In the genomic region with DNA sequence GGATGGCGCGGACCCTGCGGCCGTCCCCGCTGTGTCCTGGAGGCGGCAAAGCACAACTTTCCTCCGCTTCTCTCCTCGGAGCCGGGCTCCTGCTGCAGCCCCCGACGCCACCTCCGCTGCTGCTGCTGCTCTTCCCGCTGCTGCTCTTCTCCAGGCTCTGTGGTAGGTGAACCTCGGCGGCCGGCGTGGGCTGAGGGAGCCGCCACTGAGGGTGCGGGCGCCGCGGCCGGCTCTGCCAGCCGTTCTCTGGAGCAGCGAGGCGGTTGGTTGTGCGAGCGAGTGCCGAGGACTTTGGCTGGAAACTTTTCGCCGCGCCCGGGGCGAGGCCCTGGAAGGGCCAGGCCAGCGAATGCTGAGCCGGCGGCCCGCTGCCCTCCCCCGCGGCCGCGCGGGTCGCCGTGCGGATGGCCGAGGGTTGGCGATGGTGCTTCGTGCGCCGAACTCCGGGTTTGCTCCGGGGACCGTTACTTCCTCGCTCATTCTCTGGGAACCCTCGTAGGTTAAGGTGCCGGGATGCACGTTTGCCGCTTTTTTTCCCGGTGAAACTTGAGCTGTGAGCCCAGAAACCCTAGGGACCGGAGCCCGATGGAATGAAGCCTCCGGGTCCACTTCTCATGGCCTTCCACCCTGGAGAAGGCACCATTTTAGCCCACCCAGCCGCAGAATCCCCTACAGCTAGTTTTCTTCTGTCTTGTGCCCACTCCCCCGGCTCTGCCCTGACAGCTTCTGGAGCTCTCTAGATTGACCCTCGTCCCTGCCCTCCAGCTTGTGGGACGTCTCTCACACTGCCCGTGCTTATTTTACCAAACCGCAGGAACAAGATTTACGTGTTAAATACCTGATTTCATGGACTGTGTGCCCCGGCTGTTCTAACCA, we compare ENCODE assay signal across 8 cellular contexts. TPM values are rescaled to one million over a fixed set of nuclear protein-coding genes. Genes with fewer than 3 reads are reported as not detected.
DNase-seq lines count a peak whose midpoint lies in the region; ATAC-seq and TF ChIP-seq lines count a peak whose summit lies in the region.

No MANE protein-coding gene starts in this region.

- peaks cover 37% of the 10 kb centered on the region for H3K27me3 Mint-ChIP-seq in CD4-positive, alpha-beta T cell

- H3K27ac ChIP-seq in CD4-positive, alpha-beta T cell (ENCODE audit: low read depth, low read length): no peak overlapping the region
- H3K27ac ChIP-seq in cardiac muscle cell (peak overlapping the region; percentile 91), ovary (peak overlapping the region; percentile 88 to 90)

- no peaks in the 10 kb centered on the region for H3K36me3 ChIP-seq in cardiac muscle cell
- no peaks in the 10 kb centered on the region for H3K36me3 ChIP-seq in ovary

- peak overlapping the region; percentile 69 for H3K4me3 ChIP-seq in cardiac muscle cell
- H3K4me3 ChIP-seq in ovary: peak overlapping the region; percentile 94

- peaks cover 18% of the 10 kb centered on the region for H3K27me3 ChIP-seq in CD4-positive, alpha-beta T cell (ENCODE audit: control insufficient read depth, insufficient read depth, low read length)
- H3K27me3 ChIP-seq in cardiac muscle cell (no peaks in the 10 kb centered on the region), ovary (no peaks in the 10 kb centered on the region)

- H3K9me3 Mint-ChIP-seq in CD4-positive, alpha-beta T cell: no peaks in the 10 kb centered on the region

- H3K4me1 ChIP-seq in cardiac muscle cell (ENCODE audit: low read depth) (peaks cover 28% of the 10 kb centered on the region), ovary (ENCODE audit: insufficient read depth) (peaks cover 3% of the 10 kb centered on the region)

- H3K4me3 Mint-ChIP-seq in CD4-positive, alpha-beta T cell: peak overlapping the region; percentile 92

- TF ChIP-seq POLR2A in ovary (IDR thresholded peaks at IDR 0.05): no peak

- no peak for TF ChIP-seq CTCF in CD4-positive, alpha-beta T cell (IDR thresholded peaks at IDR 0.05)
- TF ChIP-seq CTCF in cardiac muscle cell (IDR thresholded peaks at IDR 0.05; ENCODE audit: low read depth, low read length) (no peak), ovary (IDR thresholded peaks at IDR 0.05) (no peak)

- WGBS in ovary, 3 donors: 0 to 1% (median 1%) methylated on average over 37 to 71 of the region's 71 CpGs

- intact Hi-C loops in CD4-positive, alpha-beta T cell (cut with DNase I, micrococcal nuclease): loop anchor here (5.0 to 10.0 kb wide), 6 partner anchors 263 to 1490 kb away; a partner anchor contains a TSS
- intact Hi-C loops in ovary (cut with DNase I): loop anchor here in 1 of 4 donors (10.0 kb wide), 1 partner anchor 697 kb away; no protein-coding TSS in a partner anchor

- H3K4me1 Mint-ChIP-seq in CD4-positive, alpha-beta T cell (ENCODE audit: low read depth): peaks cover 44% of the 10 kb centered on the region

- CTCF ChIA-PET in CD4-positive, alpha-beta T cell (lab: Charles Lee): interaction anchor here (0.8 to 1.0 kb wide), 2 partner anchors 200 to 544 kb away, joined by 3 to 5 read pairs; no protein-coding TSS in a partner anchor

- DNase-seq in CD4-positive, alpha-beta T cell: peak in 4 of 10 experiments; percentile 7 to 36 (median 16)
- peak; percentile 37 for DNase-seq in LHCN-M2 (ENCODE audit: low read depth)
- peak; percentile 10 for DNase-seq in activated T-helper 9 cell treated with anti-CD3 and anti-CD28 coated beads, Interleukin-2, amount 50 U/mL, for 16 hours (ENCODE audit: low read depth)
- DNase-seq in cardiac muscle cell (ENCODE audit: low read depth in 1 of 2, low spot score in 1 of 2): peak; percentile 50 to 58
- peak in 4 of 5 donors; percentile 28 to 64 (median 56) for DNase-seq in ovary
- DNase-seq in DMS79 (lab: John Stamatoyannopoulos, UW): no peak
- no peak for DNase-seq in pons (ENCODE audit: low spot score)

- TF ChIP-seq EP300 in ovary (IDR thresholded peaks at IDR 0.05): no peak

- ATAC-seq in CD4-positive, alpha-beta T cell (ENCODE audit: poor library complexity): peak; percentile 18
- ATAC-seq in GM21529 (IDR thresholded peaks at IDR 0.05; ENCODE audit: unreplicated experiment): peak; percentile 21

- POLR2A ChIA-PET in CD4-positive, alpha-beta T cell (lab: Charles Lee): interaction anchor here (1.0 kb wide), 1 partner anchor 474 kb away, joined by 3 read pairs; no protein-coding TSS in a partner anchor

- no peaks in the 10 kb centered on the region for H3K9me3 ChIP-seq in CD4-positive, alpha-beta T cell (ENCODE audit: control insufficient read depth, low read length)
- H3K9me3 ChIP-seq in cardiac muscle cell (ENCODE audit: low read depth) (no peaks in the 10 kb centered on the region), ovary (no peaks in the 10 kb centered on the region)

- peak overlapping the region; percentile 38 for H3K27ac Mint-ChIP-seq in CD4-positive, alpha-beta T cell

- H3K36me3 Mint-ChIP-seq in CD4-positive, alpha-beta T cell (ENCODE audit: low read depth): peaks cover 13% of the 10 kb centered on the region

RNA-seq across cellular contexts. Expression of a gene that starts 0.6 kb away (rescaled TPM):
- 1 to 10 TPM; 7.8 to 8.5 TPM for total RNA-seq in CD4-positive, alpha-beta T cell
- 44.6 and 57.3 TPM in 2 replicates for total RNA-seq in LHCN-M2 (2014; rRNA removed)
- 22.2 TPM for polyA plus RNA-seq in LHCN-M2 (2012)
- total RNA-seq in cardiac muscle cell: 18.2 and 22.8 TPM in 2 replicates
- polyA plus RNA-seq in cardiac muscle cell: 16.1 and 22.8 TPM in 2 replicates
- 10 to 100 TPM; 23.9 to 45.5 (median 36.5) TPM for total RNA-seq in ovary
- 10 to 100 TPM; 15.4 to 16.3 TPM for polyA plus RNA-seq in ovary

Comparison
In these comparisons a context has a peak if more than half of its experiments do, and no peak if none do; other contexts are left out.
1. DNase-seq: peak in LHCN-M2 (single experiment), activated T-helper 9 cell treated with anti-CD3 and anti-CD28 coated beads, Interleukin-2, amount 50 U/mL, for 16 hours (single experiment), cardiac muscle cell (2 of 2) and ovary (4 of 5); none in DMS79 (single experiment) and pons (single experiment).